ENCODE assay signal across 19 cellular contexts in the genomic region with DNA sequence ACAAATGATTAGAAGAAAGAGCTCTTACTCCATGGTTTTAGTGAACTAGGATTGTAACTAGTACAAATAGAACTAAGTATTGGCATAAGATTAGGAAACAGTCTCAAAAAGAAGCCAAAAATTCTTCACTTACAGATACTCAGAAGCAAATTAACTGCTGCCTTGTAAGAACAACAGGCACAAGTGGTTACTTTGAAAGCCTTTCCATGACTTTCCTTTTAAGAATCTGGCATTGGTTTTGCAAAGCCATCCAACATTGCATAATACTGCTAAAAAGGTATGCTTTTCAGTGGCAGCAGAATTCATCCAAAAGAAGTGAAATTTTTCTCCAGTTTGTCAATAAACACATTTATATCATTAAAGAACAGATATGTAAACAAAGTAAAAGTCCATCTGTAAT.
A peak's percentile ranks its signal among the peaks of the same experiment; 100 is the strongest.
DNase-seq lines count a peak whose midpoint lies in the region; ATAC-seq and TF ChIP-seq lines count a peak whose summit lies in the region.
"Had no signal": no experiment of that assay in that cellular context is flagged by ENCODE, and none has a peak within 500 bp of the region (broad histone marks: within the 10 kb centered on the region; RNA-seq: fewer than 3 reads in every experiment).

No MANE protein-coding gene starts in this region.

- TF ChIP-seq POLR2A in HCT116 (IDR thresholded peaks at IDR 0.05; ENCODE audit: borderline replicate concordance, extremely low read depth, insufficient read depth, insufficient read length) (no peak), adrenal gland (IDR thresholded peaks at IDR 0.05) (no peak)

- TF ChIP-seq CTCF in HCT116 (IDR thresholded peaks at IDR 0.05 in 2 of 3, conservative IDR thresholded peaks at IDR 0.05 in 1 of 3; ENCODE audit: borderline replicate concordance in 1 of 3, insufficient read depth in 1 of 3, low read depth in 2 of 3, low read length in 2 of 3) (no peak), mammary epithelial cell (conservative IDR thresholded peaks at IDR 0.05 in 1 of 2, IDR thresholded peaks at IDR 0.05 in 1 of 2; ENCODE audit: extremely low read depth in 1 of 2, insufficient read depth in 1 of 2, low read depth in 1 of 2, low read length in 2 of 2) (no peak), adrenal gland (IDR thresholded peaks at IDR 0.05) (no peak)

- peaks cover 11% of the 10 kb centered on the region for H3K79me2 ChIP-seq in HCT116 (ENCODE audit: insufficient read depth, low read length)
- no peaks in the 10 kb centered on the region for H3K79me2 ChIP-seq in mammary epithelial cell (ENCODE audit: insufficient read depth, low read length)

- H3K9ac ChIP-seq in HCT116 (ENCODE audit: low read length) (peak overlapping the region; percentile 25; the same call in 1 of the 2 replicates), mammary epithelial cell (ENCODE audit: insufficient read depth, low read length) (no peak overlapping the region)
- H3K9ac ChIP-seq: KMS-11 had no signal

- CTCF ChIA-PET in HCT116 (lab: Charles Lee), result no interaction called here
- CTCF ChIA-PET in mammary epithelial cell (lab: Charles Lee; ENCODE audit: low non-redundant PET), result no interaction called here

- H3K27ac ChIP-seq in HCT116 (ENCODE audit: low read depth, low read length) (peak overlapping the region; percentile 96), mammary epithelial cell (ENCODE audit: insufficient read depth, low read depth, low read length) (no peak overlapping the region), adrenal gland (no peak overlapping the region)
- H3K27ac ChIP-seq: A549, KMS-11, SK-N-MC had no signal

- H3K4me3 ChIP-seq in HCT116 (replicated peaks in 1 of 2; ENCODE audit: low read depth in 1 of 2, low read length in 2 of 2) (no peak overlapping the region), mammary epithelial cell (replicated peaks in 1 of 3; ENCODE audit: insufficient read depth in 1 of 3, low read depth in 2 of 3, low read length in 3 of 3) (no peak overlapping the region), adrenal gland (no peak overlapping the region)
- H3K4me3 ChIP-seq: A549, SK-N-MC had no signal

- RAD21 ChIA-PET in HCT116 (lab: Charles Lee; ENCODE audit: low non-redundant PET in 1 of 2, low total read pairs in 2 of 2, uncharacterized antibody in 2 of 2, unreplicated experiment in 2 of 2), result no interaction called here

- H3K9me3 ChIP-seq in HCT116 (ENCODE audit: control insufficient read depth in 1 of 2, insufficient read depth in 1 of 2, low read depth in 1 of 2, low read length in 2 of 2), result no peaks in the 10 kb centered on the region; a peak in 1 of 4 replicates
- H3K9me3 ChIP-seq in mammary epithelial cell (replicated peaks; ENCODE audit: insufficient read depth, low read length), result no peaks in the 10 kb centered on the region
- no peaks in the 10 kb centered on the region for H3K9me3 ChIP-seq in adrenal gland (replicated peaks in 1 of 3)
- H3K9me3 ChIP-seq: A549 had no signal

- peak overlapping the region; percentile 14; the same call in 1 of the 2 replicates for H3K4me2 ChIP-seq in HCT116 (ENCODE audit: low read length)
- H3K4me2 ChIP-seq in mammary epithelial cell (ENCODE audit: insufficient read depth, low read depth, low read length), result no peak overlapping the region
- H3K4me2 ChIP-seq: A549, KMS-11 had no signal

- BruUV-seq in HCT116 (replicated peaks; lab: Mats Ljungman, UMichigan), result no TSS peak
- BruUV-seq in mammary epithelial cell (replicated peaks; lab: Mats Ljungman, UMichigan), result no TSS peak

- H3K36me3 ChIP-seq in HCT116 (ENCODE audit: control insufficient read depth in 1 of 2, insufficient read depth in 2 of 2, low read length in 2 of 2), result peaks cover 0 to 26% of the 10 kb centered on the region in 2 experiments; a peak in 3 of 4 replicates
- H3K36me3 ChIP-seq in mammary epithelial cell (ENCODE audit: insufficient read depth, low read length), result no peaks in the 10 kb centered on the region
- no peaks in the 10 kb centered on the region for H3K36me3 ChIP-seq in adrenal gland (replicated peaks in 1 of 2)

- H3K4me1 ChIP-seq in HCT116 (ENCODE audit: control insufficient read depth in 1 of 2, insufficient read depth in 2 of 2, low read length in 2 of 2) (peaks cover 59 to 85% of the 10 kb centered on the region in 2 experiments), mammary epithelial cell (ENCODE audit: insufficient read depth, low read length) (peaks cover 6% of the 10 kb centered on the region), adrenal gland (replicated peaks in 1 of 2) (peaks cover 0 to 3% of the 10 kb centered on the region in 2 donors)
- H3K4me1 ChIP-seq: A549 had no signal

- H3K9me2 ChIP-seq in HCT116 (ENCODE audit: insufficient read depth), result no peaks in the 10 kb centered on the region

- DNase-seq in AG08395 (ENCODE audit: low spot score) (peak; percentile 54), HCT116 (ENCODE audit: low read depth, low spot score) (no peak), mammary epithelial cell (peak; percentile 43), glomerular visceral epithelial cell (ENCODE audit: extremely low spot score) (peak; percentile 23), adrenal gland (no peak)
- no peak for DNase-seq in activated CD4-positive, CD25-positive, alpha-beta regulatory T cell (lab: John Stamatoyannopoulos, UW)
- DNase-seq: activated CD4-positive, CD25-positive, alpha-beta regulatory T cell treated with anti-CD3 and anti-CD28 coated beads, Interleukin-2, amount 50 U/mL, for 72 hours; activated naive CD8-positive, alpha-beta T cell treated with anti-CD3 and anti-CD28 coated beads, Interleukin-2, amount 50 U/mL, for 24 hours; left cardiac atrium; NCI-H1092 treated with DMSO at 0.1 percent for 48 hours; NCI-H2107; NCI-H69; T-helper 9 cell had no signal

- ATAC-seq in HCT116 (no peak), HG02970 (IDR thresholded peaks at IDR 0.05; ENCODE audit: low FRiP score, unreplicated experiment) (no peak), HG03139 (IDR thresholded peaks at IDR 0.05; ENCODE audit: unreplicated experiment) (no peak)
- ATAC-seq: A549; activated naive CD8-positive, alpha-beta T cell treated with anti-CD3 and anti-CD28 coated beads, Interleukin-2, amount 50 U/mL, for 24 hours; activated T-helper 17 cell treated with anti-CD3 and anti-CD28 coated beads, Interleukin-2, amount 50 U/mL, for 72 hours had no signal

- no peaks in the 10 kb centered on the region for H4K20me1 ChIP-seq in HCT116 (ENCODE audit: insufficient read depth)
- H4K20me1 ChIP-seq in mammary epithelial cell (ENCODE audit: insufficient read depth, low read length), result no peaks in the 10 kb centered on the region

- POLR2A ChIA-PET in HCT116 (lab: Charles Lee), result no interaction called here

- no peak overlapping the region for H2AFZ ChIP-seq in HCT116 (ENCODE audit: low read depth, low read length, poor library complexity, severe bottlenecking)
- H2AFZ ChIP-seq in mammary epithelial cell (ENCODE audit: low read depth, low read length), result no peak overlapping the region

- dilution Hi-C loops in mammary epithelial cell (cut with HindIII; ENCODE audit: low sequenced_read_pairs), result no loop called here

- intact Hi-C loops in HCT116 (cut with micrococcal nuclease), result loop anchor here (10.0 kb wide), 1 partner anchor 119 kb away; no protein-coding TSS in a partner anchor
- intact Hi-C loops in mammary epithelial cell (cut with micrococcal nuclease), result loop anchor here (10.0 kb wide), 1 partner anchor 131 kb away; a partner anchor contains a TSS
- intact Hi-C loops in adrenal gland (cut with DNase I), result no loop called here

- no peak for TF ChIP-seq RAD21 in HCT116 (IDR thresholded peaks at IDR 0.05; ENCODE audit: low read depth)

- in situ Hi-C loops in mammary epithelial cell (cut with MboI; ENCODE audit: low sequenced_read_pairs in 2 of 2), result no loop called here

- H3K27me3 ChIP-seq in HCT116 (ENCODE audit: insufficient read depth, low read length) (no peaks in the 10 kb centered on the region), mammary epithelial cell (ENCODE audit: insufficient read depth, low read length) (no peaks in the 10 kb centered on the region), adrenal gland (no peaks in the 10 kb centered on the region)

TF ChIP-seq in HCT116, 20 proteins besides CTCF, POLR2A, EP300 and RAD21:
- TF ChIP-seq CEBPB (IDR thresholded peaks at IDR 0.05; ENCODE audit: low read depth) (peak; percentile 77), SP1 (IDR thresholded peaks at IDR 0.05; ENCODE audit: low read depth) (0 out of 2 replicates have a peak, but pooled peaks have one; percentile 6), TCF7L2 (IDR thresholded peaks at IDR 0.05; ENCODE audit: borderline replicate concordance, extremely low read depth, insufficient read depth, insufficient read length) (no peak)

Comparison
In these comparisons a context has a peak if more than half of its experiments do, and no peak if none do; other contexts are left out.
1. DNase-seq: peak in AG08395 (single experiment), mammary epithelial cell (single experiment) and glomerular visceral epithelial cell (single experiment); none in HCT116 (single experiment), activated CD4-positive, CD25-positive, alpha-beta regulatory T cell (0 of 4) and adrenal gland (0 of 7).
2. intact Hi-C loops: an anchor here in HCT116 (10.0 kb wide) and mammary epithelial cell (10.0 kb wide); none called in adrenal gland.